ENCODE assay signal across 8 cellular contexts in genomic region chr5:115842952-115843351, GRCh38.
A peak's percentile ranks its signal among the peaks of the same experiment; 100 is the strongest.
DNase-seq lines count a peak whose midpoint lies in the region; TF ChIP-seq lines count a peak whose summit lies in the region.

No MANE protein-coding gene starts in this region.

- peaks cover 52% of the 10 kb centered on the region for H3K4me1 Mint-ChIP-seq in nephron

- H3K4me2 ChIP-seq in Loucy (ENCODE audit: low read depth, low read length, poor library complexity, severe bottlenecking), result peak overlapping the region; percentile 90

- H3K4me3 ChIP-seq in Loucy (ENCODE audit: low read length, poor library complexity, severe bottlenecking) (peak overlapping the region; percentile 93), choroid plexus epithelial cell (ENCODE audit: low read depth, low read length) (peak overlapping the region; percentile 86)

- no peaks in the 10 kb centered on the region for H3F3A ChIP-seq in Loucy (ENCODE audit: low read depth)

- in situ Hi-C loops in KBM-7 (cut with MboI; ENCODE audit: low pct_unique_long_range_greater_than_20kb, low sequenced_read_pairs), result loop anchor here (25.0 kb wide), 1 partner anchor 531 kb away; no protein-coding TSS in a partner anchor

- no peaks in the 10 kb centered on the region for H3K27me3 ChIP-seq in Loucy (ENCODE audit: insufficient read depth, low read length, poor library complexity, severe bottlenecking)

- no peaks in the 10 kb centered on the region for H3K36me3 ChIP-seq in Loucy (ENCODE audit: insufficient read depth, low read length)

- no peaks in the 10 kb centered on the region for H3K9me3 Mint-ChIP-seq in nephron

- H3K4me1 ChIP-seq in Loucy (ENCODE audit: insufficient read depth, low read length, poor library complexity, severe bottlenecking), result peaks cover 18% of the 10 kb centered on the region

- H3K9ac ChIP-seq in Loucy (ENCODE audit: low read depth, low read length, poor library complexity, severe bottlenecking), result peak overlapping the region; percentile 84

- peak overlapping the region; percentile 87 to 97 (median 96) for H3K27ac Mint-ChIP-seq in nephron

- H4K20me1 ChIP-seq in Loucy (ENCODE audit: insufficient read depth, low read length, poor library complexity, severe bottlenecking), result peaks cover 40% of the 10 kb centered on the region

- no peaks in the 10 kb centered on the region for H3K27me3 Mint-ChIP-seq in nephron (ENCODE audit: low read depth)

- H3K9me3 ChIP-seq in Loucy (ENCODE audit: insufficient read depth, low read depth, low read length), result no peaks in the 10 kb centered on the region

- H2AFZ ChIP-seq in Loucy (ENCODE audit: low read length), result no peak overlapping the region

- H3K36me3 Mint-ChIP-seq in nephron (ENCODE audit: low read depth), result peaks cover under 1% of the 10 kb centered on the region

- peak; percentile 3 for DNase-seq in CD1c-positive myeloid dendritic cell (ENCODE audit: extremely low spot score)
- no peak for DNase-seq in choroid plexus epithelial cell (ENCODE audit: low read depth)
- no peak for DNase-seq in islet precursor cell
- DNase-seq in NCI-H1694 (lab: John Stamatoyannopoulos, UW), result no peak
- no peak for DNase-seq in KBM-7
- DNase-seq in NCI-H187 treated with DMSO at 0.1 percent for 48 hours (lab: John Stamatoyannopoulos, UW), result no peak

- H3K4me3 Mint-ChIP-seq in nephron, result peak overlapping the region; percentile 98 to 100 (median 99)

- no peak for TF ChIP-seq CTCF in Loucy (conservative IDR thresholded peaks at IDR 0.05; ENCODE audit: low read length)
- no peak for TF ChIP-seq CTCF in choroid plexus epithelial cell (conservative IDR thresholded peaks at IDR 0.05; ENCODE audit: low read depth, low read length)
- TF ChIP-seq CTCF in nephron (IDR thresholded peaks at IDR 0.05; ENCODE audit: unreplicated experiment in 3 of 3), result no peak

- no peaks in the 10 kb centered on the region for H3K9me2 ChIP-seq in Loucy (replicated peaks; ENCODE audit: low read depth, low read length)

- peaks cover 83% of the 10 kb centered on the region for H3K79me2 ChIP-seq in Loucy (ENCODE audit: insufficient read depth, low read length)
